8 cellular contexts compared by ENCODE assay signal in genomic region chr7:82442492-82443043, GRCh38. TPM values are rescaled to one million over a fixed set of nuclear protein-coding genes. Genes with fewer than 3 reads are reported as not detected.
DNase-seq lines count a peak whose midpoint lies in the region; FAIRE-seq and TF ChIP-seq lines count a peak whose summit lies in the region.

No MANE protein-coding gene starts in this region.

- peak overlapping the region; percentile 63 for H2AFZ ChIP-seq in mesenchymal stem cell (ENCODE audit: low read depth, low read length)

- WGBS in mesenchymal stem cell = under 1% methylated on average over 21 of the region's 22 CpGs

- no peak overlapping the region for H2BK120ac ChIP-seq in mesenchymal stem cell (ENCODE audit: low read depth, low read length)

- peaks cover 8% of the 10 kb centered on the region for H3K4me1 ChIP-seq in mesenchymal stem cell (ENCODE audit: control insufficient read depth, insufficient read depth, low read depth, low read length)

- TF ChIP-seq POLR2A in NB4 (IDR thresholded peaks at IDR 0.05; ENCODE audit: extremely low read depth, insufficient read length) = no peak

- no peak overlapping the region for H3K27ac ChIP-seq in mesenchymal stem cell (ENCODE audit: low read length, poor library complexity, severe bottlenecking)

- H2BK12ac ChIP-seq in mesenchymal stem cell (ENCODE audit: low read length in 2 of 2) = peak overlapping the region in 1 of 2 experiments; percentile 51

- H2BK15ac ChIP-seq in mesenchymal stem cell (ENCODE audit: low read depth, poor library complexity, severe bottlenecking) = no peak overlapping the region

- no peak overlapping the region for H2AK5ac ChIP-seq in mesenchymal stem cell (ENCODE audit: low read length, severe bottlenecking)

- H3K4me3 ChIP-seq in NB4 (ENCODE audit: low read depth, low read length) (peak overlapping the region; percentile 30), mesenchymal stem cell (ENCODE audit: insufficient read depth in 1 of 2, low read depth in 1 of 2, low read length in 2 of 2) (peak overlapping the region; percentile 90 to 93)

- peak; percentile 46 for DNase-seq in EL
- DNase-seq in NB4 (ENCODE audit: low read depth) = peak; percentile 16
- DNase-seq in cerebellar cortex (ENCODE audit: low spot score) = peak; percentile 37
- DNase-seq in mesenchymal stem cell = peak; percentile 49
- DNase-seq in urothelium cell line (ENCODE audit: low spot score) = peak; percentile 53
- no peak for DNase-seq in GM19238 (ENCODE audit: insufficient read length, low spot score)
- no peak for DNase-seq in stimulated activated CD4-positive, alpha-beta T cell treated with anti-CD3 and anti-CD28 coated beads, Interleukin-2, amount 100 ng/mL, for 24 hours
- DNase-seq in activated gamma-delta T cell (lab: John Stamatoyannopoulos, UW) = no peak

- H3K9me3 ChIP-seq in mesenchymal stem cell (ENCODE audit: control insufficient read depth, low read length) = no peaks in the 10 kb centered on the region

- H3K36me3 ChIP-seq in mesenchymal stem cell (ENCODE audit: control insufficient read depth in 1 of 2, insufficient read depth in 2 of 2, low read depth in 1 of 2, low read length in 2 of 2) = no peaks in the 10 kb centered on the region

- H3K4me2 ChIP-seq in mesenchymal stem cell (ENCODE audit: low read length, poor library complexity, severe bottlenecking) = peak overlapping the region; percentile 98

- peak overlapping the region in 1 of 2 experiments; percentile 89 for H3K23ac ChIP-seq in mesenchymal stem cell (ENCODE audit: low read length in 2 of 2)

- peak overlapping the region; percentile 50 for H4K91ac ChIP-seq in mesenchymal stem cell (ENCODE audit: low read length)

- H3K9ac ChIP-seq in mesenchymal stem cell (ENCODE audit: low read length) = peak overlapping the region; percentile 92

- no peak overlapping the region for H2BK5ac ChIP-seq in mesenchymal stem cell (ENCODE audit: low read depth, low read length, poor library complexity, severe bottlenecking)

- peak overlapping the region; percentile 69 for H4K8ac ChIP-seq in mesenchymal stem cell (ENCODE audit: low read length)

- TF ChIP-seq CTCF in NB4 (IDR thresholded peaks at IDR 0.05; ENCODE audit: low read depth, low read length) = no peak

- peak overlapping the region; percentile 99 to 100 for H3K18ac ChIP-seq in mesenchymal stem cell (ENCODE audit: low read depth in 1 of 2, low read length in 2 of 2)

- no peaks in the 10 kb centered on the region for H3K27me3 ChIP-seq in mesenchymal stem cell (ENCODE audit: control insufficient read depth in 1 of 2, insufficient read depth in 1 of 2, low read length in 2 of 2)

- peaks cover 10% of the 10 kb centered on the region for H3K79me1 ChIP-seq in mesenchymal stem cell (replicated peaks; ENCODE audit: low read length, poor library complexity, severe bottlenecking)

- peak overlapping the region in 1 of 2 experiments; percentile 8 for H3K4ac ChIP-seq in mesenchymal stem cell (ENCODE audit: low read depth in 1 of 2, low read length in 2 of 2)

- H3K14ac ChIP-seq in mesenchymal stem cell (ENCODE audit: low read length in 2 of 2) = peak overlapping the region in 1 of 2 experiments; percentile 26

- peak; percentile 46 for FAIRE-seq in urothelium cell line (lab: Jason Lieb, UNC)

RNA-seq across cellular contexts. Expression of gene CACNA2D1, which starts 1.0 kb away (rescaled TPM):
- polyA plus RNA-seq in mesenchymal stem cell (2013, experiment 1 of 2) = 28.8 TPM
- polyA plus RNA-seq in mesenchymal stem cell (2013, experiment 2 of 2) = 27.8 TPM

Comparison
In these comparisons a context has a peak if more than half of its experiments do, and no peak if none do; other contexts are left out.
1. DNase-seq: peak in EL (single experiment), NB4 (single experiment), cerebellar cortex (single experiment), mesenchymal stem cell (single experiment) and urothelium cell line (single experiment); none in GM19238 (single experiment), stimulated activated CD4-positive, alpha-beta T cell treated with anti-CD3 and anti-CD28 coated beads, Interleukin-2, amount 100 ng/mL, for 24 hours (0 of 2) and activated gamma-delta T cell (single experiment).